7 cellular contexts compared by ENCODE assay signal in genomic region chr17:64503341-64503740, GRCh38.
A peak's percentile ranks its signal among the peaks of the same experiment; 100 is the strongest.
DNase-seq lines count a peak whose midpoint lies in the region; TF ChIP-seq lines count a peak whose summit lies in the region.
"Had no signal": no experiment of that assay in that cellular context is flagged by ENCODE, and none has a peak within 500 bp of the region (broad histone marks: within the 10 kb centered on the region; RNA-seq: fewer than 3 reads in every experiment).

No MANE protein-coding gene starts in this region.

- no peaks in the 10 kb centered on the region for H3K9me3 ChIP-seq in HEK293 (ENCODE audit: control insufficient read depth, insufficient read depth, low read depth, low read length)
- H3K9me3 ChIP-seq in adipocyte (ENCODE audit: control insufficient read depth, low read length) = no peaks in the 10 kb centered on the region

- H3K27me3 Mint-ChIP-seq in nephron (ENCODE audit: low read depth) = no peaks in the 10 kb centered on the region

- H3K27me3 ChIP-seq in adipocyte (replicated peaks; ENCODE audit: control insufficient read depth, insufficient read depth, low read length) = no peaks in the 10 kb centered on the region

- H3K27ac ChIP-seq in HEK293 (ENCODE audit: extremely low read depth, low read depth, low read length) = no peak overlapping the region

- peak overlapping the region in 1 of 3 experiments; percentile 100 for H3K27ac Mint-ChIP-seq in nephron

- POLR2A ChIA-PET in HEK293 (lab: Yijun Ruan, JAX) = no interaction called here

- no peak for DNase-seq in adipocyte (ENCODE audit: low read depth)
- DNase-seq in activated CD4-positive, CD25-positive, alpha-beta regulatory T cell (lab: John Stamatoyannopoulos, UW) = no peak
- DNase-seq in iPS-NIHi11 (ENCODE audit: low spot score) = no peak
- no peak for DNase-seq in NCI-H187 treated with DMSO at 0.1 percent for 48 hours (lab: John Stamatoyannopoulos, UW)
- DNase-seq: NCI-H146 had no signal

- H3K4me1 Mint-ChIP-seq in nephron = peaks cover 54% of the 10 kb centered on the region

- H3K36me3 ChIP-seq in HEK293 (ENCODE audit: control insufficient read depth in 2 of 2, insufficient read depth in 1 of 2, low read length in 2 of 2) = peaks cover 28 to 69% of the 10 kb centered on the region in 2 experiments; a peak in 2 of 3 replicates
- peaks cover 66% of the 10 kb centered on the region for H3K36me3 ChIP-seq in adipocyte (ENCODE audit: control insufficient read depth, insufficient read depth, low read length, severe bottlenecking)

- H3K9me3 Mint-ChIP-seq in nephron = no peaks in the 10 kb centered on the region

- peaks cover 67% of the 10 kb centered on the region for H3K36me3 Mint-ChIP-seq in nephron (ENCODE audit: low read depth)

- H3K9ac ChIP-seq in adipocyte (ENCODE audit: low read length) = peak overlapping the region; percentile 100

- peak overlapping the region; percentile 18 to 99 (median 52) for H3K4me3 Mint-ChIP-seq in nephron

- H3K4me3 ChIP-seq in HEK293 (ENCODE audit: low read depth, low read length) = no peak overlapping the region
- H3K4me3 ChIP-seq in adipocyte (ENCODE audit: low read length) = peak overlapping the region; percentile 93

- CTCF ChIA-PET in HEK293 (lab: Yijun Ruan, JAX) = no interaction called here

- H3K4me1 ChIP-seq in HEK293 (ENCODE audit: control insufficient read depth, insufficient read depth, low read length) = 0 out of 2 replicates have a peak, but pooled peaks cover 1% of the 10 kb centered on the region
- peaks cover 61% of the 10 kb centered on the region for H3K4me1 ChIP-seq in adipocyte (ENCODE audit: control insufficient read depth, insufficient read depth, low read length)

- TF ChIP-seq CTCF in HEK293 (tag by site-specific recombination; IDR thresholded peaks at IDR 0.05) = no peak
- no peak for TF ChIP-seq CTCF in nephron (IDR thresholded peaks at IDR 0.05; ENCODE audit: unreplicated experiment in 3 of 3)

TF ChIP-seq in HEK293, 187 proteins besides CTCF, POLR2A, EP300 and RAD21:
- TF ChIP-seq MYNN (tag by site-specific recombination; IDR thresholded peaks at IDR 0.05; ENCODE audit: borderline replicate concordance) = no peak
- TF ChIP-seq SCRT2 (tag by site-specific recombination; IDR thresholded peaks at IDR 0.05) = 0 out of 2 replicates have a peak, but pooled peaks have one; percentile 22
